ENCODE assay signal across 1 cellular context in the genomic region with DNA sequence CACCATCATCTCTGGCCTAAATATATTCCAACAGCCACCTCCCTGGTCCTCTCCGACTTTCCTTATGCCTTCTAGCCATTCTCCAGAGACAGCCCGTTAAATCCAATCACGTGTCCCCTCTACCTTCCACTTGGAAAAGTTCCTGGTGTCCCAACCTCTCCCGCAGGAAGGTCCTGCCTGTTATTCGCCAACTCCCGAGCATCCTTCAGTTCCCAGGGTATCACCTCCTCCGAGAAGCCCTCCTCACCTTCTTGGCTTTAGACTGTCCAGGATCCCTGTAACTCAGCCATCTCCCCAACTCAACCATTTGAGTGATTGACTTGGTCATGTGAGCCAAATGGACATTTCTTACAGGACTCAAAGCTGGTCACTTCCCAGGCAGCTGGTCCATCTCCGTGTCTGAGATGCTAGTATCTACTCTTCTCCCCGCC.
A peak's percentile ranks its signal among the peaks of the same experiment; 100 is the strongest.
TF ChIP-seq lines count a peak whose summit lies in the region.

No MANE protein-coding gene starts in this region.

TF ChIP-seq in GM12878, 131 proteins besides CTCF, POLR2A, EP300 and RAD21:
- no peak for TF ChIP-seq HDAC6 (IDR thresholded peaks at IDR 0.05; ENCODE audit: unreplicated experiment)
- TF ChIP-seq, protein P1, sequence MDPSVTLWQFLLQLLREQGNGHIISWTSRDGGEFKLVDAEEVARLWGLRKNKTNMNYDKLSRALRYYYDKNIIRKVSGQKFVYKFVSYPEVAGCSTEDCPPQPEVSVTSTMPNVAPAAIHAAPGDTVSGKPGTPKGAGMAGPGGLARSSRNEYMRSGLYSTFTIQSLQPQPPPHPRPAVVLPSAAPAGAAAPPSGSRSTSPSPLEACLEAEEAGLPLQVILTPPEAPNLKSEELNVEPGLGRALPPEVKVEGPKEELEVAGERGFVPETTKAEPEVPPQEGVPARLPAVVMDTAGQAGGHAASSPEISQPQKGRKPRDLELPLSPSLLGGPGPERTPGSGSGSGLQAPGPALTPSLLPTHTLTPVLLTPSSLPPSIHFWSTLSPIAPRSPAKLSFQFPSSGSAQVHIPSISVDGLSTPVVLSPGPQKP (IDR thresholded peaks at IDR 0.05; ENCODE audit: low read depth, low read length): no peak
- TF ChIP-seq SMAD5 (IDR thresholded peaks at IDR 0.05; ENCODE audit: low read depth): no peak
- TF ChIP-seq IKZF2 (IDR thresholded peaks at IDR 0.05): peak in 1 of 2 experiments; percentile 13; a peak in 1 of 4 replicates
- 0 out of 2 replicates have a peak, but pooled peaks have one; percentile 13 for TF ChIP-seq IKZF1 (conservative IDR thresholded peaks at IDR 0.05)
- TF ChIP-seq, protein P2, sequence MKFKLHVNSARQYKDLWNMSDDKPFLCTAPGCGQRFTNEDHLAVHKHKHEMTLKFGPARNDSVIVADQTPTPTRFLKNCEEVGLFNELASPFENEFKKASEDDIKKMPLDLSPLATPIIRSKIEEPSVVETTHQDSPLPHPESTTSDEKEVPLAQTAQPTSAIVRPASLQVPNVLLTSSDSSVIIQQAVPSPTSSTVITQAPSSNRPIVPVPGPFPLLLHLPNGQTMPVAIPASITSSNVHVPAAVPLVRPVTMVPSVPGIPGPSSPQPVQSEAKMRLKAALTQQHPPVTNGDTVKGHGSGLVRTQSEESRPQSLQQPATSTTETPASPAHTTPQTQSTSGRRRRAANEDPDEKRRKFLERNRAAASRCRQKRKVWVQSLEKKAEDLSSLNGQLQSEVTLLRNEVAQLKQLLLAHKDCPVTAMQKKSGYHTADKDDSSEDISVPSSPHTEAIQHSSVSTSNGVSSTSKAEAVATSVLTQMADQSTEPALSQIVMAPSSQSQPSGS (IDR thresholded peaks at IDR 0.05; ENCODE audit: low read length): no peak
- TF ChIP-seq, protein P3, sequence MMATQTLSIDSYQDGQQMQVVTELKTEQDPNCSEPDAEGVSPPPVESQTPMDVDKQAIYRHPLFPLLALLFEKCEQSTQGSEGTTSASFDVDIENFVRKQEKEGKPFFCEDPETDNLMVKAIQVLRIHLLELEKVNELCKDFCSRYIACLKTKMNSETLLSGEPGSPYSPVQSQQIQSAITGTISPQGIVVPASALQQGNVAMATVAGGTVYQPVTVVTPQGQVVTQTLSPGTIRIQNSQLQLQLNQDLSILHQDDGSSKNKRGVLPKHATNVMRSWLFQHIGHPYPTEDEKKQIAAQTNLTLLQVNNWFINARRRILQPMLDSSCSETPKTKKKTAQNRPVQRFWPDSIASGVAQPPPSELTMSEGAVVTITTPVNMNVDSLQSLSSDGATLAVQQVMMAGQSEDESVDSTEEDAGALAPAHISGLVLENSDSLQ (IDR thresholded peaks at IDR 0.05): peak; percentile 23; the same call in 1 of the 2 replicates
TF ChIP-seq in GM12878: peak in this region for 3.
